In genomic region chr15:55408976-55409375, GRCh38 we compare ENCODE assay signal across 8 cellular contexts. TPM values are rescaled to one million over a fixed set of nuclear protein-coding genes. Genes with fewer than 3 reads are reported as not detected.
A peak's percentile ranks its signal among the peaks of the same experiment; 100 is the strongest.
DNase-seq lines count a peak whose midpoint lies in the region; ATAC-seq and TF ChIP-seq lines count a peak whose summit lies in the region.
"Not testable (repeated sequence)": the region's sequence is repeated elsewhere in the genome, so short reads cannot be mapped to it uniquely, and the experiment has no call there.

No MANE protein-coding gene starts in this region.

- peaks cover 26% of the 10 kb centered on the region for H3K4me1 ChIP-seq in CD4-positive, CD25-positive, alpha-beta regulatory T cell (ENCODE audit: control insufficient read depth, insufficient read depth, low read length, poor library complexity, severe bottlenecking)
- H3K4me1 ChIP-seq in KMS-11 (ENCODE audit: low read depth, poor library complexity, severe bottlenecking) (peaks cover 40% of the 10 kb centered on the region), neutrophil (ENCODE audit: control insufficient read depth in 1 of 2, insufficient read depth in 1 of 2, low read depth in 1 of 2, low read length in 1 of 2) (peaks cover 38 to 43% of the 10 kb centered on the region in 2 experiments), suprapubic skin (peaks cover 34% of the 10 kb centered on the region)

- POLR2A ChIA-PET in WTC11 (lab: Charles Lee), result interaction anchor here (0.6 to 1.3 kb wide), 3 partner anchors 8 to 89 kb away, joined by 3 to 5 read pairs (median 5); partner anchors contain the start of genes PIGB and PIGBOS1

- H3K9me3 ChIP-seq in CD4-positive, CD25-positive, alpha-beta regulatory T cell (ENCODE audit: control insufficient read depth in 2 of 2, low read length in 2 of 2); neutrophil; suprapubic skin: not testable (repeated sequence)

- H3K79me2 ChIP-seq in KMS-11 (ENCODE audit: insufficient read depth, low read depth), result peaks cover 38% of the 10 kb centered on the region

- H3K27me3 Mint-ChIP-seq in CD4-positive, CD25-positive, alpha-beta regulatory T cell; WTC11 (ENCODE audit: low read depth): not testable (repeated sequence)

- not testable (repeated sequence) for H4K20me1 ChIP-seq in KMS-11 (ENCODE audit: insufficient read depth)

- not testable (repeated sequence) for ATAC-seq in CD4-positive, CD25-positive, alpha-beta regulatory T cell (ENCODE audit: low read depth in 2 of 2); WTC11

- in situ Hi-C loops in astrocyte of the spinal cord (cut with HindIII; ENCODE audit: low sequenced_read_pairs), result not testable (repeated sequence)

- not testable (repeated sequence) for H3K9me3 Mint-ChIP-seq in CD4-positive, CD25-positive, alpha-beta regulatory T cell; WTC11

- H3K4me3 Mint-ChIP-seq in CD4-positive, CD25-positive, alpha-beta regulatory T cell, result peak overlapping the region; percentile 88 to 97 (median 92)
- peak overlapping the region; percentile 95 for H3K4me3 Mint-ChIP-seq in WTC11

- H3K4me1 Mint-ChIP-seq in CD4-positive, CD25-positive, alpha-beta regulatory T cell, result peaks cover 5 to 34% (median 20%) of the 10 kb centered on the region in 4 donors
- H3K4me1 Mint-ChIP-seq in WTC11, result not testable (repeated sequence)

- H2AFZ ChIP-seq in KMS-11 (ENCODE audit: low read depth), result peak overlapping the region; percentile 84

- CTCF ChIA-PET in WTC11 (lab: Charles Lee), result interaction anchor here (0.6 to 3.3 kb wide), 29 partner anchors 9 to 286 kb away, joined by 3 to 38 read pairs (median 5); partner anchors contain the start of genes PIGB and PIGBOS1

- H3K36me3 Mint-ChIP-seq in CD4-positive, CD25-positive, alpha-beta regulatory T cell; WTC11: not testable (repeated sequence)

- not testable (repeated sequence) for H3K27me3 ChIP-seq in CD4-positive, CD25-positive, alpha-beta regulatory T cell (ENCODE audit: control insufficient read depth, insufficient read depth, low read length); KMS-11 (ENCODE audit: insufficient read depth, low read depth); kidney epithelial cell (ENCODE audit: control insufficient read depth, insufficient read depth, low read length); neutrophil; suprapubic skin

- peak overlapping the region; percentile 81 for H3K27ac ChIP-seq in CD4-positive, CD25-positive, alpha-beta regulatory T cell (ENCODE audit: insufficient read depth, low read length, poor library complexity, severe bottlenecking)
- H3K27ac ChIP-seq in KMS-11 (peak overlapping the region; percentile 93), epithelial cell of prostate (peak overlapping the region; percentile 62), neutrophil (peak overlapping the region; percentile 93), suprapubic skin (peak overlapping the region; percentile 47)

- WGBS in suprapubic skin, result 67% methylated on average over 14 of the region's 14 CpGs

- not testable (repeated sequence) for TF ChIP-seq CTCF in KMS-11 (conservative IDR thresholded peaks at IDR 0.05; ENCODE audit: low read depth, low read length); WTC11 (IDR thresholded peaks at IDR 0.05); astrocyte of the spinal cord (IDR thresholded peaks at IDR 0.05; ENCODE audit: low read depth, low read length); kidney epithelial cell (IDR thresholded peaks at IDR 0.05; ENCODE audit: insufficient read depth, low read length, poor library complexity, severe bottlenecking); neutrophil (IDR thresholded peaks at IDR 0.05); suprapubic skin (IDR thresholded peaks at IDR 0.05)

- peak overlapping the region in 2 of 3 donors; percentile 83 to 89 for H3K27ac Mint-ChIP-seq in CD4-positive, CD25-positive, alpha-beta regulatory T cell
- peak overlapping the region; percentile 99 for H3K27ac Mint-ChIP-seq in WTC11

- H3K36me3 ChIP-seq in CD4-positive, CD25-positive, alpha-beta regulatory T cell (ENCODE audit: control insufficient read depth, insufficient read depth, low read length); KMS-11 (ENCODE audit: insufficient read depth); kidney epithelial cell (ENCODE audit: control insufficient read depth, insufficient read depth, low read length); neutrophil; suprapubic skin: not testable (repeated sequence)

- H3K4me2 ChIP-seq in KMS-11, result peak overlapping the region; percentile 83

- not testable (repeated sequence) for TF ChIP-seq POLR2A in suprapubic skin (IDR thresholded peaks at IDR 0.05)

- peak overlapping the region; percentile 92 for H3K4me3 ChIP-seq in CD4-positive, CD25-positive, alpha-beta regulatory T cell (ENCODE audit: low read depth, low read length)
- H3K4me3 ChIP-seq in KMS-11 (IDR thresholded peaks at IDR 0.05; ENCODE audit: insufficient read depth, low read depth, low read length), result not testable (repeated sequence)
- peak overlapping the region; percentile 86 for H3K4me3 ChIP-seq in astrocyte of the spinal cord (ENCODE audit: low read depth, low read length)
- H3K4me3 ChIP-seq in kidney epithelial cell (ENCODE audit: low read depth, low read length), result peak overlapping the region; percentile 80
- H3K4me3 ChIP-seq in neutrophil (ENCODE audit: low read depth in 1 of 2, low read length in 1 of 2), result peak overlapping the region; percentile 78 to 92
- peak overlapping the region; percentile 86 for H3K4me3 ChIP-seq in suprapubic skin

- H3K9ac ChIP-seq in KMS-11, result peak overlapping the region; percentile 86

- TF ChIP-seq EP300 in suprapubic skin (IDR thresholded peaks at IDR 0.05), result not testable (repeated sequence)

- DNase-seq in CD4-positive, CD25-positive, alpha-beta regulatory T cell; WTC11 (ENCODE audit: low spot score); astrocyte of the spinal cord (ENCODE audit: low read depth, low spot score); epithelial cell of prostate (ENCODE audit: low read depth, low spot score); kidney epithelial cell (ENCODE audit: low read depth); suprapubic skin (ENCODE audit: low spot score in 2 of 2): not testable (repeated sequence)

RNA-seq across cellular contexts. Expression of gene PIERCE2, which starts 0.7 kb away (rescaled TPM):
- total RNA-seq in CD4-positive, CD25-positive, alpha-beta regulatory T cell, result not detected
- polyA plus RNA-seq in CD4-positive, CD25-positive, alpha-beta regulatory T cell, result under 1 TPM in 2 of 4 donors, not detected in 2; 0.76 to 0.89 TPM
- total RNA-seq in WTC11 (2021), result 1.6 to 2.5 TPM (median 1.8 TPM) in 3 replicates
- 1.8 and 5.2 TPM in 2 replicates for total RNA-seq in kidney epithelial cell
- total RNA-seq in suprapubic skin, result 1 to 10 TPM in 3 of 4 donors, not detected in 1; 1.5 to 3.6 (median 2.6) TPM

RNA-seq across cellular contexts. Expression of gene CCPG1, which starts 0.8 kb away (rescaled TPM):
- 28.7 TPM for total RNA-seq in CD4-positive, CD25-positive, alpha-beta regulatory T cell
- polyA plus RNA-seq in CD4-positive, CD25-positive, alpha-beta regulatory T cell, result 10 to 100 TPM; 33.8 to 50.9 (median 39.3) TPM
- total RNA-seq in WTC11 (2021), result 17.1 to 17.8 TPM (median 17.2 TPM) in 3 replicates
- total RNA-seq in kidney epithelial cell, result 55.2 and 63.6 TPM in 2 replicates
- 10 to 100 TPM; 23.6 to 35.8 (median 26.4) TPM for total RNA-seq in suprapubic skin
